In the genomic region with DNA sequence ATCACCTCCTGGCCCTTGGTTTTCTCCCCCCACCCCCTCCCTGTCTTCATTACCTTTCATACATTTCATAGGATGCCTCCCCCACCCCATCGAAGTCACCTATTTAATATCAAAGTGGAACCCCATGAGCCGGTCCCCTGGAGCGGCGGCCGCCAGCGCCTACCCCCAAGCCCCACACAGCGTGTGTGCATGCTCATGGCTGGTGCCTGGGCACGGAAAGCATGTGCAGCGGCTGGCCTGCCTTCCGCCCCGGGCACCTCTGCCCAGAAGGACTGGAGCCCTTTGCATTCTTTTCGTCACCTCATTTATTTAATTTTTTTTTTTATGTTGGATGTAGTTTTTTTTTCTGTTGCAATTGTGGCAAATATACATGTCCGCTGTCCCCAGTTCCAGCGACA, we compare ENCODE assay signal across 14 cellular contexts.
"Had no signal": no experiment of that assay in that cellular context is flagged by ENCODE, and none has a peak within 500 bp of the region (broad histone marks: within the 10 kb centered on the region; RNA-seq: fewer than 3 reads in every experiment).

No MANE protein-coding gene starts in this region.

- H3K27me3 Mint-ChIP-seq: stimulated activated naive CD8-positive, alpha-beta T cell treated with anti-CD3 and anti-CD28 coated beads, Interleukin-15, amount 100 ng/mL, for 72 hours had no signal

- H3K36me3 ChIP-seq: ascending aorta, left lung, ovary, vagina had no signal

- H3K9me3 ChIP-seq: ascending aorta, heart left ventricle, left lung, ovary, vagina had no signal

- H3K27me3 ChIP-seq: ascending aorta, heart left ventricle, ovary, vagina had no signal

- H3K9me3 Mint-ChIP-seq: activated T-cell treated with anti-CD3 and anti-CD28 coated beads, Interleukin-2, amount 50 U/mL, for 4 hours; nephron progenitor cell; stimulated activated naive CD8-positive, alpha-beta T cell treated with anti-CD3 and anti-CD28 coated beads, Interleukin-15, amount 100 ng/mL, for 72 hours had no signal

- DNase-seq: activated CD4-positive, alpha-beta T cell treated with anti-CD3 and anti-CD28 coated beads, Interleukin-2, amount 50 U/mL, for 1 hour; activated naive CD4-positive, alpha-beta T cell; activated T-cell treated with anti-CD3 and anti-CD28 coated beads, Interleukin-2, amount 50 U/mL, for 4 hours; foreskin melanocyte; heart left ventricle; left lung; mesendoderm; nephron progenitor cell; stimulated activated CD4-positive, alpha-beta T cell treated with anti-CD3 and anti-CD28 coated beads, Interleukin-15, amount 100 ng/mL, for 24 hours; stimulated activated naive CD8-positive, alpha-beta T cell treated with anti-CD3 and anti-CD28 coated beads, Interleukin-15, amount 100 ng/mL, for 72 hours; T1000 had no signal

- H3K27ac ChIP-seq: ascending aorta, left lung, ovary, vagina had no signal

- ATAC-seq: activated T-cell treated with anti-CD3 and anti-CD28 coated beads, Interleukin-2, amount 50 U/mL, for 4 hours; left lung; stimulated activated naive CD8-positive, alpha-beta T cell treated with anti-CD3 and anti-CD28 coated beads, Interleukin-15, amount 100 ng/mL, for 72 hours had no signal

- H3K4me3 ChIP-seq: ascending aorta, heart left ventricle, left lung, ovary, vagina had no signal

- H3K4me3 Mint-ChIP-seq: activated T-cell treated with anti-CD3 and anti-CD28 coated beads, Interleukin-2, amount 50 U/mL, for 4 hours; nephron progenitor cell; stimulated activated naive CD8-positive, alpha-beta T cell treated with anti-CD3 and anti-CD28 coated beads, Interleukin-15, amount 100 ng/mL, for 72 hours had no signal

- H3K4me1 ChIP-seq: ascending aorta, vagina had no signal
